ENCODE assay signal across 24 cellular contexts in genomic region chr9:36245906-36246305, GRCh38.
"Had no signal": no experiment of that assay in that cellular context is flagged by ENCODE, and none has a peak within 500 bp of the region (broad histone marks: within the 10 kb centered on the region; RNA-seq: fewer than 3 reads in every experiment).

No MANE protein-coding gene starts in this region.

- H3K27ac ChIP-seq: body of pancreas, cardiac muscle cell, left ventricle myocardium inferior, neutrophil, right lobe of liver, testis, transverse colon had no signal

- H3K9me3 ChIP-seq: body of pancreas, left ventricle myocardium inferior, neutrophil, right lobe of liver, testis, transverse colon had no signal

- H3K27me3 ChIP-seq: body of pancreas, cardiac muscle cell, neutrophil, right lobe of liver, testis, transverse colon had no signal

- H3K4me1 ChIP-seq: body of pancreas, testis had no signal

- H3K27ac Mint-ChIP-seq: activated naive CD8-positive, alpha-beta T cell; activated T-cell treated with anti-CD3 and anti-CD28 coated beads, Interleukin-2, amount 50 U/mL, for 72 hours; effector memory CD8-positive, alpha-beta T cell; natural killer cell treated with Interleukin-12 subunit alpha and Interleukin-12 subunit beta and Interleukin-15 and Interleukin-18, amount 100 ng/mL, for 72 hours; progenitor cell of endocrine pancreas had no signal

- H3K4me3 ChIP-seq: body of pancreas, cardiac muscle cell, left ventricle myocardium inferior, lung, right lobe of liver, testis, transverse colon had no signal

- H3K4me3 Mint-ChIP-seq: activated naive CD8-positive, alpha-beta T cell; activated T-cell treated with anti-CD3 and anti-CD28 coated beads, Interleukin-2, amount 50 U/mL, for 72 hours; effector memory CD8-positive, alpha-beta T cell; natural killer cell treated with Interleukin-12 subunit alpha and Interleukin-12 subunit beta and Interleukin-15 and Interleukin-18, amount 100 ng/mL, for 72 hours had no signal

- ATAC-seq: activated T-cell treated with anti-CD3 and anti-CD28 coated beads, Interleukin-2, amount 50 U/mL, for 72 hours; body of pancreas; effector memory CD8-positive, alpha-beta T cell; natural killer cell treated with Interleukin-12 subunit alpha and Interleukin-12 subunit beta and Interleukin-15 and Interleukin-18, amount 100 ng/mL, for 72 hours; stimulated activated naive CD8-positive, alpha-beta T cell treated with anti-CD3 and anti-CD28 coated beads, Interleukin-15, Interleukin-2, amounts not matched to agents 100 U/mL and 50 U/mL, for 24 hours had no signal

- DNase-seq: activated CD4-positive, alpha-beta T cell treated with anti-CD3 and anti-CD28 coated beads for 4 hours; activated CD4-positive, alpha-beta T cell treated with anti-CD3 and anti-CD28 coated beads, Interleukin-2, amount 50 U/mL, for 4 hours; activated effector memory CD4-positive, alpha-beta T cell treated with Interleukin-2 at 50 U/mL for 16 hours; activated naive CD4-positive, alpha-beta T cell treated with Interleukin-2 at 50 U/mL for 16 hours; activated T-cell treated with anti-CD3 and anti-CD28 coated beads for 4 hours; activated T-cell treated with anti-CD3 and anti-CD28 coated beads, Interleukin-2, amount 50 U/mL, for 72 hours; body of pancreas; cortex of kidney; effector memory CD8-positive, alpha-beta T cell; foreskin melanocyte; kidney glomerular epithelial cell; left ventricle myocardium inferior; mesendoderm; right lobe of liver; stimulated activated CD4-positive, alpha-beta T cell treated with anti-CD3 and anti-CD28 coated beads, Interleukin-4, amount 100 ng/mL, for 1 hour; stimulated activated naive CD8-positive, alpha-beta T cell treated with anti-CD3 and anti-CD28 coated beads, Interleukin-15, Interleukin-2, amounts not matched to agents 100 U/mL and 50 U/mL, for 24 hours; testis; transverse colon had no signal

- H3K27me3 Mint-ChIP-seq: activated naive CD8-positive, alpha-beta T cell; effector memory CD8-positive, alpha-beta T cell; natural killer cell treated with Interleukin-12 subunit alpha and Interleukin-12 subunit beta and Interleukin-15 and Interleukin-18, amount 100 ng/mL, for 72 hours; progenitor cell of endocrine pancreas had no signal

- H3K9me3 Mint-ChIP-seq: activated T-cell treated with anti-CD3 and anti-CD28 coated beads, Interleukin-2, amount 50 U/mL, for 72 hours; effector memory CD8-positive, alpha-beta T cell; natural killer cell treated with Interleukin-12 subunit alpha and Interleukin-12 subunit beta and Interleukin-15 and Interleukin-18, amount 100 ng/mL, for 72 hours had no signal
